8 cellular contexts compared by ENCODE assay signal in the genomic region with DNA sequence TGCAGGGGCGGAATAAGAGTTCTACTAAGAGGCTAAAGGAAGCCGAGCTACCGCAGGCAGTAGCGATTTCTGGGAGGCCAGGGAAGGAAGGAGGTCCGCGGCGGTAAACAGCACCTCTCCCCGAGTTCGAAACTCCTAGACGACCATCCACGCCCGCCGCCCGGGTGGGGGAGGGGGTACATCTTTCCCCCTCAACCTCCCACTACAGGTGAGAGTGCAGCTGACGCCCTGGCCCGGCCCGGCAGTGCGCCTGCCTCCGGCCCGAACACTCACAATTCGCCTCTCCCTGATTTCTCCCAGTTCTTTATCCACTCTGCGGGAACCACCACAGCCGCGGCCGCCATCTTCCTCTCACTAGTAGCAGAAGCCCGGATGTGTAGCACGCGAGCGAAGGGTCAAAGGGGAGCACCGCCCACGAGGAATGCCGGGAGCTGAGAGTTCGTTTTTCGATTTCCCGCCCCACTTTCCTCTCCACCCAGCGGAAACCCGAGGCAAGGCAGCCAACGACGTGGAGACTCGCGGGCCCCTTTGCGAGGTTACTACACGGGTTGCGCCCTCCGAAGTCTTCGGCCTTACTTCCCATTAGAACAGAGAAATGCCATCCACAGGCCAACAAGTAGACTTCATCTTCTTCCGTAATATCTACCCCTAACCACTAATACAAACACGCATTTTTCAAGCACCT. TPM values are rescaled to one million over a fixed set of nuclear protein-coding genes. Genes with fewer than 3 reads are reported as not detected.
A peak's percentile ranks its signal among the peaks of the same experiment; 100 is the strongest.
DNase-seq lines count a peak whose midpoint lies in the region; ATAC-seq and TF ChIP-seq lines count a peak whose summit lies in the region.

A gene with protein sequence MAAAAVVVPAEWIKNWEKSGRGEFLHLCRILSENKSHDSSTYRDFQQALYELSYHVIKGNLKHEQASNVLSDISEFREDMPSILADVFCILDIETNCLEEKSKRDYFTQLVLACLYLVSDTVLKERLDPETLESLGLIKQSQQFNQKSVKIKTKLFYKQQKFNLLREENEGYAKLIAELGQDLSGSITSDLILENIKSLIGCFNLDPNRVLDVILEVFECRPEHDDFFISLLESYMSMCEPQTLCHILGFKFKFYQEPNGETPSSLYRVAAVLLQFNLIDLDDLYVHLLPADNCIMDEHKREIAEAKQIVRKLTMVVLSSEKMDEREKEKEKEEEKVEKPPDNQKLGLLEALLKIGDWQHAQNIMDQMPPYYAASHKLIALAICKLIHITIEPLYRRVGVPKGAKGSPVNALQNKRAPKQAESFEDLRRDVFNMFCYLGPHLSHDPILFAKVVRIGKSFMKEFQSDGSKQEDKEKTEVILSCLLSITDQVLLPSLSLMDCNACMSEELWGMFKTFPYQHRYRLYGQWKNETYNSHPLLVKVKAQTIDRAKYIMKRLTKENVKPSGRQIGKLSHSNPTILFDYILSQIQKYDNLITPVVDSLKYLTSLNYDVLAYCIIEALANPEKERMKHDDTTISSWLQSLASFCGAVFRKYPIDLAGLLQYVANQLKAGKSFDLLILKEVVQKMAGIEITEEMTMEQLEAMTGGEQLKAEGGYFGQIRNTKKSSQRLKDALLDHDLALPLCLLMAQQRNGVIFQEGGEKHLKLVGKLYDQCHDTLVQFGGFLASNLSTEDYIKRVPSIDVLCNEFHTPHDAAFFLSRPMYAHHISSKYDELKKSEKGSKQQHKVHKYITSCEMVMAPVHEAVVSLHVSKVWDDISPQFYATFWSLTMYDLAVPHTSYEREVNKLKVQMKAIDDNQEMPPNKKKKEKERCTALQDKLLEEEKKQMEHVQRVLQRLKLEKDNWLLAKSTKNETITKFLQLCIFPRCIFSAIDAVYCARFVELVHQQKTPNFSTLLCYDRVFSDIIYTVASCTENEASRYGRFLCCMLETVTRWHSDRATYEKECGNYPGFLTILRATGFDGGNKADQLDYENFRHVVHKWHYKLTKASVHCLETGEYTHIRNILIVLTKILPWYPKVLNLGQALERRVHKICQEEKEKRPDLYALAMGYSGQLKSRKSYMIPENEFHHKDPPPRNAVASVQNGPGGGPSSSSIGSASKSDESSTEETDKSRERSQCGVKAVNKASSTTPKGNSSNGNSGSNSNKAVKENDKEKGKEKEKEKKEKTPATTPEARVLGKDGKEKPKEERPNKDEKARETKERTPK (N-terminal part only) (minus strand): TSS at position 374 of the 685 bp plus-strand sequence. CDS start 30 bp downstream, at position 344.

- H3K36me3 Mint-ChIP-seq in type B pancreatic cell: peaks cover 16% of the 10 kb centered on the region

- 0 out of 2 replicates have a peak, but pooled peaks have one; percentile 11 for TF ChIP-seq CTCF in GM12874 (IDR thresholded peaks at IDR 0.05; ENCODE audit: insufficient read depth, low read depth, low read length)
- peak in 9 of 12 donors; percentile 16 to 51 (median 32) for TF ChIP-seq CTCF in heart left ventricle (IDR thresholded peaks at IDR 0.05)
- TF ChIP-seq CTCF in type B pancreatic cell (conservative IDR thresholded peaks at IDR 0.05): peak; percentile 61

- H3K27ac ChIP-seq in adipose tissue (ENCODE audit: low read depth, low read length) (no peak within 1 kb of the TSS), heart left ventricle (peak within 1 kb of the TSS in 11 of 12 donors; percentile 68 to 85 (median 79))

- intact Hi-C loops in heart left ventricle (cut with DNase I): no loop called here

- TF ChIP-seq POLR2A in heart left ventricle (IDR thresholded peaks at IDR 0.05): no peak

- H3K4me3 ChIP-seq in heart left ventricle: peak within 1 kb of the TSS; percentile 60 to 97 (median 82)

- no peaks in the 10 kb centered on the region for H3K36me3 ChIP-seq in heart left ventricle

- peak; percentile 79 to 90 (median 89) for DNase-seq in NCI-H1417 (lab: John Stamatoyannopoulos, UW)
- peak; percentile 66 for DNase-seq in T follicular helper cell (ENCODE audit: low read depth)
- DNase-seq in heart left ventricle: peak; percentile 87 to 92 (median 89)
- peak; percentile 65 for DNase-seq in pons (ENCODE audit: low spot score)
- DNase-seq in type B pancreatic cell (ENCODE audit: extremely low spot score, unreplicated experiment): peak; percentile 82

- no peaks in the 10 kb centered on the region for H3K27me3 ChIP-seq in heart left ventricle

- peak; percentile 86 for ATAC-seq in HG02759 (IDR thresholded peaks at IDR 0.05; ENCODE audit: unreplicated experiment)
- peak; percentile 95 to 99 (median 98) for ATAC-seq in heart left ventricle

- no peaks in the 10 kb centered on the region for H3K27me3 Mint-ChIP-seq in type B pancreatic cell

- 0 to 34% (median 1%) methylated on average over 24 to 48 of the region's 48 CpGs for WGBS in adipose tissue, 3 donors
- WGBS in heart left ventricle, 4 donors: 0 to 47% (median 21%) methylated on average over 42 to 48 of the region's 48 CpGs

- peak within 1 kb of the TSS; percentile 93 for H3K27ac Mint-ChIP-seq in type B pancreatic cell

- peak within 1 kb of the TSS; percentile 97 for H3K4me3 Mint-ChIP-seq in type B pancreatic cell

- H3K9me3 ChIP-seq in heart left ventricle: peaks cover 0 to 3% (median 0%) of the 10 kb centered on the region in 12 donors

- H3K4me1 ChIP-seq in heart left ventricle: peaks cover 0 to 24% (median 6%) of the 10 kb centered on the region in 12 donors

- H3K9me3 Mint-ChIP-seq in type B pancreatic cell: no peaks in the 10 kb centered on the region

- peaks cover 7% of the 10 kb centered on the region for H3K4me1 Mint-ChIP-seq in type B pancreatic cell (ENCODE audit: unreplicated experiment)

RNA-seq across cellular contexts. Expression of the gene that starts here (rescaled TPM):
- polyA plus RNA-seq in adipose tissue: 10 to 100 TPM; 15.5 to 22.6 (median 20.5) TPM
- total RNA-seq in heart left ventricle: 10 to 100 TPM; 20.5 to 35.6 (median 24.1) TPM
- 10 to 100 TPM; 16.4 to 25.0 TPM for polyA plus RNA-seq in heart left ventricle
- 80.5 and 96.2 TPM in 2 replicates for total RNA-seq in type B pancreatic cell (ENCODE audit: low replicate concordance)

Comparison
In these comparisons a context has a peak if more than half of its experiments do, and no peak if none do; other contexts are left out.
1. CTCF ChIP-seq: peak in every context shown above with its lines; median percentile 61 in type B pancreatic cell; 32 in heart left ventricle; 11 in GM12874.